15 cellular contexts compared by ENCODE assay signal in the genomic region with DNA sequence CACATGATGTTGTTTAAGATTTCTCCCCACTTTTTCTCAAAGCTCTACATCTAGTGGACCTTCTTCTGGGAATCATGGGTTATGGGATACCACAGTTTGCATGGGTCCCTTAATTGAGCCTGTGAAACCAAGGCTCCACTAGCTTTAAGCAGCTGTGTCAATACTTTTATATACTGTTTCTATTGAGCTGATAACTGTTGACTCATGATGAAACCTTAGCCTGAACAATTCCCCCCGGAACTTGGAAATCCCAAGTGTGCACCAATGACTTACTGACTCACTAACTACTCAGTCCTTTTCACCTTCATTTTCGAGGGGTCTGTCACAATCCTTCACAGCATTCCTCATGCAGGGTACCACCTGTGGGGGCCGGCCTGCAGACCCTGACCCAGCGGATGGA. TPM values are rescaled to one million over a fixed set of nuclear protein-coding genes. Genes with fewer than 3 reads are reported as not detected.
DNase-seq lines count a peak whose midpoint lies in the region; TF ChIP-seq lines count a peak whose summit lies in the region.
"Had no signal": no experiment of that assay in that cellular context is flagged by ENCODE, and none has a peak within 500 bp of the region (broad histone marks: within the 10 kb centered on the region; RNA-seq: fewer than 3 reads in every experiment).

No MANE protein-coding gene starts in this region.

- H3K9me3 Mint-ChIP-seq in endodermal cell = peaks cover 94% of the 10 kb centered on the region

- H3K36me3 ChIP-seq in HUES6 (ENCODE audit: control insufficient read depth, insufficient read depth, low read length) (no peaks in the 10 kb centered on the region), endodermal cell (ENCODE audit: control insufficient read depth, insufficient read depth, low read length) (no peaks in the 10 kb centered on the region), brain microvascular endothelial cell (replicated peaks) (no peaks in the 10 kb centered on the region)
- H3K36me3 ChIP-seq: HAP-1 had no signal

- no peak overlapping the region for H3K27ac Mint-ChIP-seq in endodermal cell
- H3K27ac Mint-ChIP-seq: CD14-positive monocyte; CD4-positive, alpha-beta memory T cell; IgD-negative memory B cell had no signal

- H3K27ac ChIP-seq in HUES6 (ENCODE audit: low read depth, low read length) = no peak overlapping the region; the same call in 1 of the 2 replicates
- H3K27ac ChIP-seq in endodermal cell (ENCODE audit: low read depth, low read length) = no peak overlapping the region
- H3K27ac ChIP-seq in caudate nucleus (ENCODE audit: low read depth, low read length) = no peak overlapping the region
- H3K27ac ChIP-seq in brain microvascular endothelial cell = no peak overlapping the region
- H3K27ac ChIP-seq: GM23248 had no signal

- H3K36me3 Mint-ChIP-seq in endodermal cell (ENCODE audit: low read depth) = peaks cover 3% of the 10 kb centered on the region
- H3K36me3 Mint-ChIP-seq: CD14-positive monocyte had no signal

- H3K9me3 ChIP-seq in HUES6 (ENCODE audit: control insufficient read depth, insufficient read depth, low read depth, low read length) (peaks cover 78% of the 10 kb centered on the region), endodermal cell (ENCODE audit: control insufficient read depth, low read length) (peaks cover 58% of the 10 kb centered on the region)

- H3K27me3 ChIP-seq in HUES6 (ENCODE audit: control insufficient read depth, insufficient read depth, low read length) (no peaks in the 10 kb centered on the region), endodermal cell (ENCODE audit: control insufficient read depth, insufficient read depth, low read length, poor library complexity, severe bottlenecking) (no peaks in the 10 kb centered on the region), brain microvascular endothelial cell (replicated peaks) (no peaks in the 10 kb centered on the region)

- H3K4me3 Mint-ChIP-seq in endodermal cell = no peak overlapping the region
- H3K4me3 Mint-ChIP-seq: CD14-positive monocyte; CD4-positive, alpha-beta memory T cell had no signal

- H3K4me1 ChIP-seq in HUES6 (ENCODE audit: control insufficient read depth, insufficient read depth, low read length) = peaks cover 15% of the 10 kb centered on the region; the same call in 1 of the 2 replicates
- no peaks in the 10 kb centered on the region for H3K4me1 ChIP-seq in endodermal cell (ENCODE audit: control insufficient read depth, insufficient read depth, low read length)

- H3K4me3 ChIP-seq in HUES6 (ENCODE audit: low read depth, low read length) (0 out of 2 replicates have a peak overlapping the region, but pooled peaks have one; percentile 4), endodermal cell (ENCODE audit: low read length) (peak overlapping the region; percentile 49), brain microvascular endothelial cell (ENCODE audit: low read depth, low read length) (no peak overlapping the region)
- H3K4me3 ChIP-seq: GM23248, HAP-1 had no signal

- in situ Hi-C loops in brain microvascular endothelial cell (cut with HindIII; ENCODE audit: low pct_ligation_motif_present, low sequenced_read_pairs) = no loop called here

- DNase-seq in SHP77 treated with DMSO at 0.1 percent for 48 hours (lab: John Stamatoyannopoulos, UW) = peak; percentile 0
- no peak for DNase-seq in SHP77 (lab: John Stamatoyannopoulos, UW)
- no peak for DNase-seq in endodermal cell
- no peak for DNase-seq in caudate nucleus (lab: John Stamatoyannopoulos, UW)
- DNase-seq in NK-92 treated with Interleukin-12 subunit alpha and Interleukin-12 subunit beta, amount 100 ng/mL, for 24 hours (lab: John Stamatoyannopoulos, UW) = no peak
- DNase-seq in brain microvascular endothelial cell = no peak
- DNase-seq: ACHN; Calu3; CD4-positive, alpha-beta memory T cell; GM23248; KBM-7 had no signal

- WGBS in endodermal cell (ENCODE audit: insufficient coverage in 1 of 2, insufficient read length in 1 of 2), 2 experiments = 90% methylated on average over 4 of the region's 4 CpGs; no CpG with 5 or more reads in 1 of the 2 experiments

- no peak overlapping the region for H3K9ac ChIP-seq in HUES6 (ENCODE audit: low read length)
- no peak overlapping the region for H3K9ac ChIP-seq in endodermal cell (ENCODE audit: extremely low read depth, low read length, poor library complexity, severe bottlenecking)
- H3K9ac ChIP-seq: GM23248 had no signal

- no peaks in the 10 kb centered on the region for H3K4me1 Mint-ChIP-seq in endodermal cell
- H3K4me1 Mint-ChIP-seq: CD14-positive monocyte had no signal

- TF ChIP-seq CTCF in endodermal cell (conservative IDR thresholded peaks at IDR 0.05) (no peak), brain microvascular endothelial cell (IDR thresholded peaks at IDR 0.05; ENCODE audit: low read depth, low read length, missing control alignments) (no peak)

- peaks cover 2% of the 10 kb centered on the region for H3K27me3 Mint-ChIP-seq in endodermal cell (ENCODE audit: insufficient read depth)
- H3K27me3 Mint-ChIP-seq: CD4-positive, alpha-beta memory T cell; IgD-negative memory B cell had no signal

RNA-seq across cellular contexts. Expression of a gene that starts 12.7 kb away (rescaled TPM):
- total RNA-seq in endodermal cell = 1 to 10 TPM; 5.7 to 6.5 TPM
- polyA plus RNA-seq in endodermal cell (2013, experiment 1 of 2) = 13.4 TPM
- polyA plus RNA-seq in endodermal cell (2013, experiment 2 of 2) = 12.4 TPM
